In the genomic region with DNA sequence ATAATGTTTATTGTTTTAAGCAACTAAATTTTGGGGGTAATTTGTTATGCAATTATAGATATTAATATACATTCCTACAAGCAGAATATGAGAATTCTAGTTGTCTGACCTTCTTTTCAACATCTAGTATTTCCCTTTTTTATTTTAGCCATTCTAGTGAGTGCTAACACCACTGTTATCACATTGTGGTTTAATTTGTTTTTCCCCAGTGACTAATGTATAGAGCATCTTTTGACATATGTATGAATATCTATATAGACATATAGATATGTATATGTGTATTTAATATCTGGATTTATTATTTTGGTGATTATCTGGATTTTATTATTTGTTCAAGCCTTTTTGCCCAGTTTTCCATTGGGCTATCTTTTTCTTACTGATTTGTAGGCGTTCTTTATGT, we compare ENCODE assay signal across 21 cellular contexts.
A peak's percentile ranks its signal among the peaks of the same experiment; 100 is the strongest.
DNase-seq lines count a peak whose midpoint lies in the region; ATAC-seq lines count a peak whose summit lies in the region.
"Had no signal": no experiment of that assay in that cellular context is flagged by ENCODE, and none has a peak within 500 bp of the region (broad histone marks: within the 10 kb centered on the region; RNA-seq: fewer than 3 reads in every experiment).

No MANE protein-coding gene starts in this region.

- no peak overlapping the region for H3K27ac ChIP-seq in CD4-positive, CD25-positive, alpha-beta regulatory T cell (ENCODE audit: insufficient read depth, low read length, poor library complexity, severe bottlenecking)
- no peak overlapping the region for H3K27ac ChIP-seq in Karpas-422 (ENCODE audit: low read length)
- H3K27ac ChIP-seq: BLaER1, KMS-11, Peyer's patch had no signal

- H3K36me3 ChIP-seq in CD4-positive, CD25-positive, alpha-beta regulatory T cell (ENCODE audit: control insufficient read depth, insufficient read depth, low read length): peaks cover 2% of the 10 kb centered on the region
- H3K36me3 ChIP-seq in Karpas-422 (ENCODE audit: insufficient read depth, low read length) (no peaks in the 10 kb centered on the region), H7 (replicated peaks; ENCODE audit: control insufficient read depth, insufficient read depth, low read length) (no peaks in the 10 kb centered on the region)
- H3K36me3 ChIP-seq: BLaER1, Peyer's patch had no signal

- no peak overlapping the region for H2AFZ ChIP-seq in Karpas-422 (ENCODE audit: low read length)

- H4K20me1 ChIP-seq in Karpas-422 (ENCODE audit: insufficient read depth, low read depth, low read length): 0 out of 2 replicates have a peak, but pooled peaks cover 3% of the 10 kb centered on the region
- H4K20me1 ChIP-seq: BLaER1 had no signal

- no peak for DNase-seq in CD4-positive, CD25-positive, alpha-beta regulatory T cell
- no peak for DNase-seq in Karpas-422
- DNase-seq in immature natural killer cell: no peak
- DNase-seq in stimulated activated naive CD8-positive, alpha-beta T cell treated with anti-CD3 and anti-CD28 coated beads, Interleukin-15, Interleukin-2, amounts not matched to agents 100 U/mL and 50 U/mL, for 24 hours: no peak
- DNase-seq in glomerular visceral epithelial cell (ENCODE audit: extremely low spot score): no peak
- no peak for DNase-seq in AG08396 (ENCODE audit: low spot score)
- DNase-seq in H7: no peak
- DNase-seq: 8988T, ACHN, Calu3, DND-41, NCI-H1048, NCI-H1417, NCI-H1694 treated with DMSO at 0.1 percent for 48 hours, NCI-H2081, NCI-H2227 treated with DMSO at 0.1 percent for 48 hours, NCI-H69, Peyer's patch, SHP77 treated with DMSO at 0.1 percent for 48 hours had no signal

- peaks cover 34% of the 10 kb centered on the region for H3K4me1 ChIP-seq in CD4-positive, CD25-positive, alpha-beta regulatory T cell (ENCODE audit: control insufficient read depth, insufficient read depth, low read length, poor library complexity, severe bottlenecking)
- peaks cover 36% of the 10 kb centered on the region for H3K4me1 ChIP-seq in Karpas-422 (ENCODE audit: low read length)

- peak overlapping the region; percentile 25 for H3K4me2 ChIP-seq in Karpas-422 (ENCODE audit: low read depth, low read length, poor library complexity, severe bottlenecking)
- H3K4me2 ChIP-seq: BLaER1, KMS-11 had no signal

- H3K9me3 Mint-ChIP-seq in CD4-positive, CD25-positive, alpha-beta regulatory T cell: peaks cover 0 to 2% (median 0%) of the 10 kb centered on the region in 7 donors
- no peaks in the 10 kb centered on the region for H3K9me3 Mint-ChIP-seq in immature natural killer cell

- peaks cover 36 to 64% (median 44%) of the 10 kb centered on the region in 4 donors for H3K4me1 Mint-ChIP-seq in CD4-positive, CD25-positive, alpha-beta regulatory T cell
- peaks cover 63 to 78% of the 10 kb centered on the region in 2 donors for H3K4me1 Mint-ChIP-seq in immature natural killer cell

- peak overlapping the region in 2 of 3 donors; percentile 56 to 83 for H3K27ac Mint-ChIP-seq in CD4-positive, CD25-positive, alpha-beta regulatory T cell
- peak overlapping the region; percentile 51 to 83 (median 76) for H3K27ac Mint-ChIP-seq in immature natural killer cell

- H3K4me3 ChIP-seq in CD4-positive, CD25-positive, alpha-beta regulatory T cell (ENCODE audit: low read depth, low read length): no peak overlapping the region
- no peak overlapping the region for H3K4me3 ChIP-seq in Karpas-422 (ENCODE audit: low read length)
- H3K4me3 ChIP-seq in H7 (ENCODE audit: insufficient read depth, low read depth, low read length): no peak overlapping the region
- H3K4me3 ChIP-seq: BLaER1, Peyer's patch had no signal

- H3K27me3 ChIP-seq in CD4-positive, CD25-positive, alpha-beta regulatory T cell (ENCODE audit: control insufficient read depth, insufficient read depth, low read length): no peaks in the 10 kb centered on the region
- no peaks in the 10 kb centered on the region for H3K27me3 ChIP-seq in Karpas-422 (ENCODE audit: low read length)
- no peaks in the 10 kb centered on the region for H3K27me3 ChIP-seq in H7 (ENCODE audit: control insufficient read depth, insufficient read depth, low read length)
- H3K27me3 ChIP-seq: BLaER1, Peyer's patch had no signal

- no peak for ATAC-seq in CD4-positive, CD25-positive, alpha-beta regulatory T cell (ENCODE audit: low read depth in 2 of 2)
- ATAC-seq in stimulated activated naive CD8-positive, alpha-beta T cell treated with anti-CD3 and anti-CD28 coated beads, Interleukin-15, Interleukin-2, amounts not matched to agents 100 U/mL and 50 U/mL, for 24 hours: peak; percentile 31

- H3K79me2 ChIP-seq in Karpas-422 (ENCODE audit: low read length): no peaks in the 10 kb centered on the region

- no peaks in the 10 kb centered on the region for H3K27me3 Mint-ChIP-seq in CD4-positive, CD25-positive, alpha-beta regulatory T cell
- H3K27me3 Mint-ChIP-seq in immature natural killer cell (ENCODE audit: low read depth in 3 of 3): peaks cover 0 to 4% (median 0%) of the 10 kb centered on the region in 3 donors

- peak overlapping the region in 1 of 4 donors; percentile 32 for H3K4me3 Mint-ChIP-seq in CD4-positive, CD25-positive, alpha-beta regulatory T cell
- H3K4me3 Mint-ChIP-seq in immature natural killer cell: peak overlapping the region in 3 of 5 donors; percentile 3 to 46 (median 39)

- H3K9me3 ChIP-seq in CD4-positive, CD25-positive, alpha-beta regulatory T cell (ENCODE audit: control insufficient read depth in 2 of 2, low read length in 2 of 2): no peaks in the 10 kb centered on the region
- H3K9me3 ChIP-seq in Karpas-422 (ENCODE audit: low read length): no peaks in the 10 kb centered on the region
- H3K9me3 ChIP-seq: Peyer's patch had no signal

- no peaks in the 10 kb centered on the region for H3K9me2 ChIP-seq in Karpas-422 (replicated peaks; ENCODE audit: insufficient read depth, low read length)

- peaks cover 7% of the 10 kb centered on the region for H3K36me3 Mint-ChIP-seq in CD4-positive, CD25-positive, alpha-beta regulatory T cell
- H3K36me3 Mint-ChIP-seq in immature natural killer cell: no peaks in the 10 kb centered on the region

- H3K9ac ChIP-seq in Karpas-422 (ENCODE audit: low read length): no peak overlapping the region
- H3K9ac ChIP-seq: BLaER1, KMS-11 had no signal
